14 cellular contexts compared by ENCODE assay signal in the genomic region with DNA sequence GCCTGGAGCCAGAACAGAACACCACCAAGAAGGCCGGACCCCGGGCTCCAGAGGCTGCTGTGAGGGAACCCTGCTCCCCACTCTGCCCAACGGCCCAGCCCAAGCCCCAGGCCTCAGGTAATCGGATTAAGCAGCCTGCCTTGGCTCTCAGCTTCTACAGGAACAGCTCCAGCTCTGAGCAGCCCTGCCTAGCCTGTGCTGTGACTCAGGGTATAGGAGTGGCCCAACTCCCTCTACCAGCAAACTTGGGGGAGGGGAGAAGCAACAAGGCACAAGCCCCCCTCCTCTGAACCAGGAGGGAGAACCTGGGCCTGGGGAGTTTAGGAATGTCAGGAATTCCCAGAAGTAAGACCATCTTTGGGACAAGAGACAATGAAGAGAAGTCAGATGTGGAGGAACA. TPM values are rescaled to one million over a fixed set of nuclear protein-coding genes. Genes with fewer than 3 reads are reported as not detected.
DNase-seq lines count a peak whose midpoint lies in the region; ATAC-seq, FAIRE-seq and TF ChIP-seq lines count a peak whose summit lies in the region.
"Had no signal": no experiment of that assay in that cellular context is flagged by ENCODE, and none has a peak within 500 bp of the region (broad histone marks: within the 10 kb centered on the region; RNA-seq: fewer than 3 reads in every experiment).

No MANE protein-coding gene starts in this region.

- no peaks in the 10 kb centered on the region for H3K9me3 Mint-ChIP-seq in astrocyte (ENCODE audit: unreplicated experiment)

- intact Hi-C loops in lower lobe of right lung (cut with DNase I) (no loop called here), sciatic nerve (cut with DNase I) (no loop called here)

- FAIRE-seq in astrocyte (lab: Jason Lieb, UNC) (no peak), RCC 7860 (lab: Jason Lieb, UNC) (no peak)
- FAIRE-seq: GM19239 had no signal

- H2AFZ ChIP-seq in ACC112 (ENCODE audit: low read length, unreplicated experiment) (no peak overlapping the region), astrocyte (ENCODE audit: low read depth, low read length) (no peak overlapping the region)

- DNase-seq in HCEC 1CT (peak; percentile 48), astrocyte (ENCODE audit: low read depth) (peak; percentile 60), iPS-NIHi7 (ENCODE audit: extremely low spot score) (peak; percentile 83), lower lobe of right lung (no peak), nucleus accumbens (lab: John Stamatoyannopoulos, UW) (no peak), RCC 7860 (ENCODE audit: low spot score) (no peak), sciatic nerve (ENCODE audit: low spot score) (no peak)
- DNase-seq: DMS79 treated with DMSO at 0.1 percent for 48 hours; stimulated activated CD4-positive, alpha-beta T cell treated with anti-CD3 and anti-CD28 coated beads, Interleukin-1b, Interleukin-23, amount 100 ng/mL, for 48 hours; uterus had no signal

- no peak for ATAC-seq in lower lobe of right lung
- no peak for ATAC-seq in sciatic nerve

- H3K4me2 ChIP-seq in astrocyte (ENCODE audit: low read length): peak overlapping the region; percentile 76

- peak overlapping the region; percentile 53 for H3K27ac ChIP-seq in ACC112 (ENCODE audit: low read depth, low read length)
- H3K27ac ChIP-seq in astrocyte (ENCODE audit: low read depth, low read length): peak overlapping the region; percentile 82
- no peak overlapping the region for H3K27ac ChIP-seq in lower lobe of right lung
- H3K27ac ChIP-seq: uterus, VCaP had no signal

- H3K4me1 ChIP-seq in ACC112 (ENCODE audit: control insufficient read depth, insufficient read depth, low read length, unreplicated experiment): peaks cover 42% of the 10 kb centered on the region
- H3K4me1 ChIP-seq in astrocyte (ENCODE audit: insufficient read depth, low read length): peaks cover 50% of the 10 kb centered on the region
- peaks cover 21% of the 10 kb centered on the region for H3K4me1 ChIP-seq in lower lobe of right lung

- H3K4me3 ChIP-seq in ACC112 (ENCODE audit: low read depth, low read length) (no peak overlapping the region), astrocyte (ENCODE audit: insufficient read depth, low read depth, low read length) (no peak overlapping the region), lower lobe of right lung (no peak overlapping the region)
- H3K4me3 ChIP-seq: lung, uterus had no signal

- peaks cover 3% of the 10 kb centered on the region; the same call in 1 of the 2 replicates for H3K36me3 ChIP-seq in ACC112 (ENCODE audit: insufficient read depth, low read length)
- H3K36me3 ChIP-seq in astrocyte (ENCODE audit: insufficient read depth, low read length): peaks cover 31% of the 10 kb centered on the region
- peaks cover 84% of the 10 kb centered on the region for H3K36me3 ChIP-seq in lower lobe of right lung
- H3K36me3 ChIP-seq: uterus had no signal

- H3K36me3 Mint-ChIP-seq in astrocyte (ENCODE audit: low read depth, unreplicated experiment): peaks cover 29% of the 10 kb centered on the region

- TF ChIP-seq CTCF in astrocyte (IDR thresholded peaks at IDR 0.05; ENCODE audit: insufficient read depth, low read depth, low read length) (no peak), lower lobe of right lung (IDR thresholded peaks at IDR 0.05) (no peak)

- peaks cover 41% of the 10 kb centered on the region for H4K20me1 ChIP-seq in astrocyte (ENCODE audit: insufficient read depth, low read length)

- peaks cover 41% of the 10 kb centered on the region for H3K4me1 Mint-ChIP-seq in astrocyte (ENCODE audit: low read depth, unreplicated experiment)

- peak overlapping the region; percentile 76 for H3K9ac ChIP-seq in astrocyte (ENCODE audit: low read length)

- H3K9me3 ChIP-seq in astrocyte (ENCODE audit: insufficient read depth, low read depth, low read length): no peaks in the 10 kb centered on the region
- no peaks in the 10 kb centered on the region for H3K9me3 ChIP-seq in lower lobe of right lung
- H3K9me3 ChIP-seq: uterus had no signal

- H3K27me3 ChIP-seq in ACC112 (ENCODE audit: insufficient read depth, low read length): no peaks in the 10 kb centered on the region
- H3K27me3 ChIP-seq in astrocyte (ENCODE audit: insufficient read depth, low read length): no peaks in the 10 kb centered on the region
- no peaks in the 10 kb centered on the region for H3K27me3 ChIP-seq in lower lobe of right lung (ENCODE audit: low read depth)
- H3K27me3 ChIP-seq: uterus had no signal

- H3K27me3 Mint-ChIP-seq in astrocyte (ENCODE audit: low read depth, unreplicated experiment): no peaks in the 10 kb centered on the region

- peak overlapping the region; percentile 85 for H3K27ac Mint-ChIP-seq in astrocyte (ENCODE audit: unreplicated experiment)

- peak overlapping the region; percentile 54 for H3K4me3 Mint-ChIP-seq in astrocyte (ENCODE audit: unreplicated experiment)

- H3K79me2 ChIP-seq in ACC112 (ENCODE audit: control insufficient read depth, insufficient read depth, low read length, unreplicated experiment) (peaks cover 11% of the 10 kb centered on the region), astrocyte (ENCODE audit: insufficient read depth, low read length) (peaks cover 28% of the 10 kb centered on the region)

RNA-seq across cellular contexts. Expression of a gene that starts 0.8 kb away (rescaled TPM):
- total RNA-seq in astrocyte: 1.7 and 4.0 TPM in 2 replicates
- total RNA-seq in lower lobe of right lung: 0.47 TPM
- total RNA-seq in sciatic nerve: 5.1 TPM

RNA-seq across cellular contexts. Expression of a gene that starts 7.1 kb away (rescaled TPM):
- total RNA-seq in astrocyte (44.6 and 51.2 TPM in 2 replicates), lower lobe of right lung (55.3 TPM), sciatic nerve (21.4 TPM)

RNA-seq across cellular contexts. Expression of a gene that starts 11.3 kb away (rescaled TPM):
- total RNA-seq in astrocyte (4.4 and 6.2 TPM in 2 replicates), lower lobe of right lung (667 TPM), sciatic nerve (83.0 TPM)

RNA-seq across cellular contexts. Expression of a gene that starts 24.0 kb away (rescaled TPM):
- total RNA-seq in astrocyte (54.3 and 60.2 TPM in 2 replicates), lower lobe of right lung (36.0 TPM), sciatic nerve (46.5 TPM)

RNA-seq across cellular contexts. Expression of a gene that starts 29.0 kb away (rescaled TPM):
- 51.4 and 58.7 TPM in 2 replicates for total RNA-seq in astrocyte
- total RNA-seq in lower lobe of right lung: 87.0 TPM
- 39.8 TPM for total RNA-seq in sciatic nerve

Comparison
In these comparisons a context has a peak if more than half of its experiments do, and no peak if none do; other contexts are left out.
1. DNase-seq: peak in HCEC 1CT (single experiment), astrocyte (single experiment) and iPS-NIHi7 (single experiment); none in lower lobe of right lung (single experiment), nucleus accumbens (0 of 56), RCC 7860 (single experiment) and sciatic nerve (single experiment).
2. RNA of a gene that starts 11.3 kb away (total RNA-seq): 667 TPM in lower lobe of right lung (single experiment) and 83.0 TPM in sciatic nerve (single experiment); 4.4 to 6.2 TPM in astrocyte; every median in the first group is over 10 times any median in the second.